In the genomic region with DNA sequence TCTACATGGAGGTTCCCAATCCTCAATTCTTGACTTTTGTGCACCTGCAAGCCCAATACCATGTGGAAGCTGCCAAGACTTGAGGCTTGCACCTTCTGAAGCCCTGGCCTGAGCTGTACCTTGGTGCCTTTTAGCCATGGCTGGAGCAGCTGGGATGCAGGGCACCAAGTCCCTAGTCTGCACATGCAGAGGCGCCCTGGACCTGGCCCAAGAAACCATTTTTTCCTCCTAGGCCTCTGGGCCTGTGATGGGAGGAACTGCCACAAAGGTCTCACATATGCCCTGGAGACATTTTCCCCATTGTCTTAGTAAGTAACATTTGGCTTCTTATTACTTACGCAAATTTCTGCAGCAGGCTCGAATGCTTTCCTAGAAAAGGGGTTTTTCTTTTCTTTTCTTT, we compare ENCODE assay signal across 20 cellular contexts.
"Had no signal": no experiment of that assay in that cellular context is flagged by ENCODE, and none has a peak within 500 bp of the region (broad histone marks: within the 10 kb centered on the region; RNA-seq: fewer than 3 reads in every experiment).

No MANE protein-coding gene starts in this region.

- H3K27me3 ChIP-seq: ovary, right atrium auricular region, right lobe of liver, tibial nerve, uterus had no signal

- H3K4me3 Mint-ChIP-seq: immature natural killer cell; mesothelial cell of epicardium; naive thymus-derived CD4-positive, alpha-beta T cell; natural killer cell treated with Interleukin-12 subunit alpha and Interleukin-12 subunit beta and Interleukin-15 and Interleukin-18, amount 100 ng/mL, for 72 hours; stimulated activated naive B cell treated with anti-CD40 and anti-IgM and Interleukin-4, amounts not matched to agents 10 μg/mL and 1 μg/mL and 100 μg/mL, for 72 hours; stimulated activated naive CD8-positive, alpha-beta T cell treated with anti-CD3 and anti-CD28 coated beads, Interleukin-15, Interleukin-2, amounts not matched to agents 100 ng/mL and 50 ng/mL, for 24 hours; type B pancreatic cell had no signal

- H3K9me3 Mint-ChIP-seq: type B pancreatic cell had no signal

- H3K4me3 ChIP-seq: left ventricle myocardium inferior, lung, ovary, right atrium auricular region, right lobe of liver, smooth muscle cell, tibial nerve, uterus had no signal

- H3K4me1 Mint-ChIP-seq: immature natural killer cell; mesothelial cell of epicardium; naive thymus-derived CD4-positive, alpha-beta T cell; stimulated activated naive B cell treated with anti-CD40 and anti-IgM and Interleukin-4, amounts not matched to agents 10 μg/mL and 1 μg/mL and 100 μg/mL, for 72 hours had no signal

- H3K9me3 ChIP-seq: ovary, right atrium auricular region, right lobe of liver, uterus had no signal

- H3K27ac ChIP-seq: left ventricle myocardium inferior, ovary, right atrium auricular region, right lobe of liver, tibial nerve, uterus had no signal

- H3K27me3 Mint-ChIP-seq: naive thymus-derived CD4-positive, alpha-beta T cell; natural killer cell treated with Interleukin-12 subunit alpha and Interleukin-12 subunit beta and Interleukin-15 and Interleukin-18, amount 100 ng/mL, for 72 hours; progenitor cell of endocrine pancreas; stimulated activated naive B cell treated with anti-CD40 and anti-IgM and Interleukin-4, amounts not matched to agents 10 μg/mL and 1 μg/mL and 100 μg/mL, for 72 hours; stimulated activated naive CD8-positive, alpha-beta T cell treated with anti-CD3 and anti-CD28 coated beads, Interleukin-15, Interleukin-2, amounts not matched to agents 100 ng/mL and 50 ng/mL, for 24 hours; type B pancreatic cell had no signal

- H3K27ac Mint-ChIP-seq: immature natural killer cell; mesothelial cell of epicardium; naive thymus-derived CD4-positive, alpha-beta T cell; natural killer cell treated with Interleukin-12 subunit alpha and Interleukin-12 subunit beta and Interleukin-15 and Interleukin-18, amount 100 ng/mL, for 72 hours; stimulated activated naive B cell treated with anti-CD40 and anti-IgM and Interleukin-4, amounts not matched to agents 10 μg/mL and 1 μg/mL and 100 μg/mL, for 72 hours; stimulated activated naive CD8-positive, alpha-beta T cell treated with anti-CD3 and anti-CD28 coated beads, Interleukin-15, Interleukin-2, amounts not matched to agents 100 ng/mL and 50 ng/mL, for 24 hours; type B pancreatic cell had no signal

- H3K36me3 Mint-ChIP-seq: mesothelial cell of epicardium; stimulated activated naive B cell treated with anti-CD40 and anti-IgM and Interleukin-4, amounts not matched to agents 10 μg/mL and 1 μg/mL and 100 μg/mL, for 72 hours; type B pancreatic cell had no signal

- H3K36me3 ChIP-seq: left ventricle myocardium inferior, ovary, right atrium auricular region, right lobe of liver, tibial nerve, uterus had no signal

- DNase-seq: hypothalamus; immature natural killer cell; left ventricle myocardium inferior; mesendoderm; naive thymus-derived CD4-positive, alpha-beta T cell; ovary; right lobe of liver; stimulated activated CD4-positive, alpha-beta T cell treated with anti-CD3 and anti-CD28 coated beads, Interleukin-1b, Interleukin-23, amount 100 ng/mL, for 48 hours; stimulated activated naive B cell treated with anti-CD40 and anti-IgM and Interleukin-4, amounts not matched to agents 10 μg/mL and 1 μg/mL and 100 μg/mL, for 72 hours; substantia nigra; uterus had no signal

- H3K4me1 ChIP-seq: left ventricle myocardium inferior, right atrium auricular region, right lobe of liver, tibial nerve, uterus had no signal
